In the genomic region with DNA sequence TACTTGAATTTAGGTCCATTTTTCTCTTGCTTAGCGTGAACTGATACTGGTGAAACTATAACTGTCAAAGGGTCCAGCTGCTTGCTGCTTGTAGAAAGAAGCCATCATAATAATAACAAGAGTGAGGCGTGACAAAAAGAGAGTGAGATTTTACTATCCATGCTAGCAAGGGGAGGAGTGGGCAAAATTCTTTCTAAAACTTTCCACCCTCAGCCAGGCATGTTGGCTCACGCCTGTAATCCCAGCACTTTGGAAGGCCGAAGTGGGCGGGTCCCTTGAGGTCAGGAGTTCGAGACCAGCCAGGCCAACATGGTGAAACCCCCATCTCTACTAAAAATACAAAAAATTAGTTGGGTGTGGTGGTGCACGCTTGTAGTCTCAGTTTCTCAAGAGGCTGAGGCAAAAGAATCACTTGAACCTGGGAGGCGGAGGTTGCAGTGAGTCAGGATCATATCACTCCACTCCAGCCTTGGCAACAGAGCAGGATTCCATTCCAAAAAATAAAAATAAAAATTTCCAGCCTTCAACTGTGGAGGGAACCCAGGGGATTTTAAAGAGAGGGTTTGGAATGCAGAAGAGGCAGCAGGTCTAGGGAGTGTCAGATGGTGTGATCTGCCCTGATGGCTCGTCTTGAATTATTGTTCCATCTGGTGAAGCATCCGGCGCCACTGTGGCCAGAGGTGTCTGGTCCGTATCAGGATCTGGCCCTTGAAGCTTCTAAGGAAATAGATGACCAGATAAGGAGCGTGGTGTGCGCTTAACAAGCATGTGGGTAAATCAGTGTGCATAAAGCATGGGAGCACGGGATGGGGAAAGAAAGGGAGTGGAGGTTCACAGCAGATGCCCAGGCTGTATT, we compare ENCODE assay signal across 10 cellular contexts. TPM values are rescaled to one million over a fixed set of nuclear protein-coding genes. Genes with fewer than 3 reads are reported as not detected.
DNase-seq lines count a peak whose midpoint lies in the region; ATAC-seq lines count a peak whose summit lies in the region.
"Had no signal": no experiment of that assay in that cellular context is flagged by ENCODE, and none has a peak within 500 bp of the region (broad histone marks: within the 10 kb centered on the region; RNA-seq: fewer than 3 reads in every experiment).

No MANE protein-coding gene starts in this region.

- peaks cover 24% of the 10 kb centered on the region for H3K4me1 Mint-ChIP-seq in T-helper 17 cell

- H3K27me3 Mint-ChIP-seq in T-helper 17 cell = no peaks in the 10 kb centered on the region

- DNase-seq in T-helper 17 cell = no peak
- DNase-seq in iris pigment epithelial cell (ENCODE audit: low read depth) = peak; percentile 25
- DNase-seq in NCI-H774 (lab: John Stamatoyannopoulos, UW) = no peak
- DNase-seq in GM19240 (ENCODE audit: insufficient read length, low spot score) = no peak
- DNase-seq in NCI-H2196 (lab: John Stamatoyannopoulos, UW; ENCODE audit: unreplicated experiment) = no peak
- DNase-seq: DMS79 treated with DMSO at 0.1 percent for 48 hours had no signal

- peaks cover 28% of the 10 kb centered on the region for H3K4me1 ChIP-seq in ACC112 (ENCODE audit: control insufficient read depth, insufficient read depth, low read length, unreplicated experiment)

- ATAC-seq in GM18867 (IDR thresholded peaks at IDR 0.05; ENCODE audit: unreplicated experiment) = peak; percentile 39
- no peak for ATAC-seq in T-helper 17 cell
- ATAC-seq in HG03521 (IDR thresholded peaks at IDR 0.05; ENCODE audit: unreplicated experiment) = no peak

- H3K36me3 Mint-ChIP-seq in T-helper 17 cell (ENCODE audit: low read depth) = peaks cover 15% of the 10 kb centered on the region

- H3K4me3 ChIP-seq in ACC112 (ENCODE audit: low read depth, low read length) = peak overlapping the region; percentile 67

- H3K27ac Mint-ChIP-seq in T-helper 17 cell = peak overlapping the region; percentile 82

- peak overlapping the region; percentile 36 for H3K4me3 Mint-ChIP-seq in T-helper 17 cell

- no peaks in the 10 kb centered on the region for H3K79me2 ChIP-seq in ACC112 (ENCODE audit: control insufficient read depth, insufficient read depth, low read length, unreplicated experiment)

- H2AFZ ChIP-seq in ACC112 (ENCODE audit: low read length, unreplicated experiment) = peak overlapping the region; percentile 7

- H3K9me3 ChIP-seq in T-helper 17 cell (ENCODE audit: control insufficient read depth, low read length, poor library complexity, severe bottlenecking) = no peaks in the 10 kb centered on the region

- peaks cover 22% of the 10 kb centered on the region for H3K36me3 ChIP-seq in ACC112 (ENCODE audit: insufficient read depth, low read length)

- no peaks in the 10 kb centered on the region for H3K27me3 ChIP-seq in ACC112 (ENCODE audit: insufficient read depth, low read length)

- peak overlapping the region; percentile 89 for H3K27ac ChIP-seq in ACC112 (ENCODE audit: low read depth, low read length)
- H3K27ac ChIP-seq: VCaP had no signal

RNA-seq across cellular contexts. Expression of a gene that starts 51.8 kb away (rescaled TPM):
- 1 to 10 TPM; 2.1 to 3.3 TPM for total RNA-seq in T-helper 17 cell

RNA-seq across cellular contexts. Expression of a gene that starts 52.7 kb away (rescaled TPM):
- total RNA-seq in T-helper 17 cell = 10 to 100 TPM; 16.1 to 19.1 TPM
